ENCODE assay signal across 1 cellular context in genomic region chr12:76080729-76081415, GRCh38.
TF ChIP-seq lines count a peak whose summit lies in the region.

No MANE protein-coding gene starts in this region.

TF ChIP-seq in SK-N-SH, 30 proteins besides CTCF, POLR2A, EP300 and RAD21 (continued from another document):
- no peak for TF ChIP-seq IRF3 (IDR thresholded peaks at IDR 0.05; ENCODE audit: low read depth, low read length)
- no peak for TF ChIP-seq GATA2 (CRISPR knock-in tag; IDR thresholded peaks at IDR 0.05)
- TF ChIP-seq EZH2phosphoT487 (IDR thresholded peaks at IDR 0.05; ENCODE audit: borderline replicate concordance, low read depth), result no peak
- TF ChIP-seq JUND (IDR thresholded peaks at IDR 0.05), result no peak
- TF ChIP-seq MAX (IDR thresholded peaks at IDR 0.05; ENCODE audit: low read depth), result no peak
- no peak for TF ChIP-seq FOXJ3 (CRISPR knock-in tag; IDR thresholded peaks at IDR 0.05)
- no peak for TF ChIP-seq ELF1 (IDR thresholded peaks at IDR 0.05)
TF ChIP-seq in SK-N-SH: peak in this region for 0.
